2 cellular contexts compared by ENCODE assay signal in the genomic region with DNA sequence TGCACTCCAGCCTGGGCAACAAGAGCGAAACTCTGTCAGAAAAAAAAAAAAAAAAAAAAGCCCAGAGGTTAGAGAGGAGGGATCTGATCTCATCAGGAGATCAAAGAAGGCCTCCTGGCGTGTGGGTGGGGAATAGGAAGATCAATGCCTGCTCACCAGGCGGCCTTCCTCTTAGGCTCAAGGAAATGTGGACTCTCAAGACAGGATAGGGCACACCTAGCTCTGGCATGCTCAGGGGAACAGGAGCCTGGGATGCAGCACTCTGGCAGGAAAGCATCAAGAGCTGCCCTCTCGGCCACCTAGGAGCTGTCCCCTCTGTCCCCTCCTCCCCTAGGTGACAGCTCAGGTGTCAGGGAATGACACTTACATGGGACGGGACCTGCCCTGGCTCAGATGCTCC. TPM values are rescaled to one million over a fixed set of nuclear protein-coding genes. Genes with fewer than 3 reads are reported as not detected.
"Had no signal": no experiment of that assay in that cellular context is flagged by ENCODE, and none has a peak within 500 bp of the region (broad histone marks: within the 10 kb centered on the region; RNA-seq: fewer than 3 reads in every experiment).

No MANE protein-coding gene starts in this region.

RNA-seq across cellular contexts. Expression of a gene that starts 22.9 kb away (rescaled TPM):
- total RNA-seq: HT1080 had no signal
- polyA plus RNA-seq: IgD-negative memory B cell had no signal
